ENCODE assay signal across 19 cellular contexts in the genomic region with DNA sequence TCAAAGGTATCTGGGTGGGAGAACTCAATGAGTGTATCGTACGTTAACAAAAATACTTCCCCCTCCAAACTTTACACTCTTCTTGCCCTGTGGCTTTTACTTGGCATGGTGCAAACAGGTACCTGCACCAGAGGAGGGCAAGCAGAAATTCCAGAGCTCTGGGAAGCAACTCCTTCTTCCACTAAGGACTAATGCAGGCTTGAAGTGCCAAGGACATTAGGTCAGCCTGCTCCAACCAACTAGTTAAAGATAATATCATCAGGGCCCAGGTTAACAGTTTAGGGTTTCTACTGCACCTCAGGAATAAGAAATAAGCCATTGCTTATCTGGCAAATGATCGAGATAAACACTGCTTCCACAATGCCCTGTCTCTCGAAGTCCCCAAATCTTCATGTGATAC.
"Had no signal": no experiment of that assay in that cellular context is flagged by ENCODE, and none has a peak within 500 bp of the region (broad histone marks: within the 10 kb centered on the region; RNA-seq: fewer than 3 reads in every experiment).

No MANE protein-coding gene starts in this region.

- H3K9me3 ChIP-seq: SJSA1, SK-N-SH had no signal

- H3K4me1 ChIP-seq: SJSA1 had no signal

- H3K4me3 ChIP-seq: SJSA1 had no signal

- H3K27me3 ChIP-seq: SJSA1 had no signal

- H3K4me2 ChIP-seq: SK-N-SH had no signal

- H3K9ac ChIP-seq: SK-N-SH had no signal

- DNase-seq: KBM-7, MV-4-11, NCI-H1048, NCI-H1105, NCI-H1417 treated with DMSO at 0.1 percent for 48 hours, NCI-H146, NCI-H1694 treated with DMSO at 0.1 percent for 48 hours, NCI-H1930, NCI-H2081, NCI-H2107, NCI-H2227 treated with DMSO at 0.1 percent for 48 hours, NCI-H524, NCI-H526 treated with DMSO at 0.1 percent for 48 hours, NCI-H748 treated with DMSO at 0.1 percent for 48 hours, Right ventricle myocardium superior, RPMI8226, SIG-M5, SK-N-SH had no signal

- H3K27ac ChIP-seq: SJSA1 had no signal
